ENCODE assay signal across 9 cellular contexts in genomic region chr4:3369781-3370660, GRCh38.
DNase-seq lines count a peak whose midpoint lies in the region; ATAC-seq, FAIRE-seq and TF ChIP-seq lines count a peak whose summit lies in the region.
"Had no signal": no experiment of that assay in that cellular context is flagged by ENCODE, and none has a peak within 500 bp of the region (broad histone marks: within the 10 kb centered on the region; RNA-seq: fewer than 3 reads in every experiment).

No MANE protein-coding gene starts in this region.

- H3K27me3 ChIP-seq in endothelial cell of umbilical vein (ENCODE audit: control insufficient read depth in 2 of 2, insufficient read depth in 2 of 2, low read length in 2 of 2): no peaks in the 10 kb centered on the region
- H3K27me3 ChIP-seq: pancreas had no signal

- peak overlapping the region; percentile 55 for H3K4me2 ChIP-seq in endothelial cell of umbilical vein (ENCODE audit: insufficient read depth, low read length)

- BruUV-seq in endothelial cell of umbilical vein (replicated peaks; lab: Mats Ljungman, UMichigan): TSS peak; percentile 93

- H3K36me3 Mint-ChIP-seq in T-helper 17 cell (ENCODE audit: low read depth): no peaks in the 10 kb centered on the region

- no peaks in the 10 kb centered on the region for H3K9me1 ChIP-seq in endothelial cell of umbilical vein (replicated peaks; ENCODE audit: control insufficient read depth, extremely low read depth, insufficient read depth, low read length)

- TF ChIP-seq POLR2A in endothelial cell of umbilical vein (IDR thresholded peaks at IDR 0.05; ENCODE audit: low read depth, low read length): no peak
- TF ChIP-seq POLR2A in GM18505 (IDR thresholded peaks at IDR 0.05; ENCODE audit: borderline replicate concordance, extremely low read depth, insufficient read depth, insufficient read length): no peak

- intact Hi-C loops in endothelial cell of umbilical vein (cut with micrococcal nuclease): loop anchor here (1.0 to 2.0 kb wide), 3 partner anchors 15 to 65 kb away; no protein-coding TSS in a partner anchor

- H3K9ac ChIP-seq in endothelial cell of umbilical vein (replicated peaks; ENCODE audit: extremely low read depth, insufficient read depth, low read length): peak overlapping the region; percentile 67

- TF ChIP-seq CTCF in endothelial cell of umbilical vein (IDR thresholded peaks at IDR 0.05; ENCODE audit: extremely low read depth in 1 of 2, insufficient read depth in 1 of 2, low read depth in 1 of 2, low read length in 2 of 2): no peak

- H3K9me3 ChIP-seq in T-helper 17 cell (ENCODE audit: control insufficient read depth, low read length, poor library complexity, severe bottlenecking) (no peaks in the 10 kb centered on the region), endothelial cell of umbilical vein (replicated peaks; ENCODE audit: control insufficient read depth, insufficient read depth, low read length) (no peaks in the 10 kb centered on the region)
- H3K9me3 ChIP-seq: pancreas had no signal

- DNase-seq in AML-193 (lab: John Stamatoyannopoulos, UW) (peak; percentile 50 to 60), HCEC 1CT (peak; percentile 76), T-helper 17 cell (no peak), endothelial cell of umbilical vein (ENCODE audit: low read depth, low spot score) (peak; percentile 83), myocyte (ENCODE audit: low read depth) (peak; percentile 91)
- DNase-seq: pancreas had no signal

- no peaks in the 10 kb centered on the region for H4K20me1 ChIP-seq in endothelial cell of umbilical vein (replicated peaks; ENCODE audit: control insufficient read depth, extremely low read depth, insufficient read depth, low read length)

- dilution Hi-C loops in endothelial cell of umbilical vein (cut with MboI; ENCODE audit: extremely low pct_ligation_motif_present, low sequenced_read_pairs): no loop called here

- FAIRE-seq in endothelial cell of umbilical vein (lab: Jason Lieb, UNC): peak; percentile 91
- FAIRE-seq: pancreas had no signal

- peak; percentile 77 for ATAC-seq in T-helper 17 cell
- ATAC-seq in GM21576 (IDR thresholded peaks at IDR 0.05; ENCODE audit: unreplicated experiment): no peak
- ATAC-seq in HG03025 (IDR thresholded peaks at IDR 0.05; ENCODE audit: low FRiP score, unreplicated experiment): no peak
- no peak for ATAC-seq in GM18505 (IDR thresholded peaks at IDR 0.05; ENCODE audit: unreplicated experiment)

- H2AFZ ChIP-seq in endothelial cell of umbilical vein (ENCODE audit: low read depth, low read length): no peak overlapping the region

- peaks cover 26% of the 10 kb centered on the region for H3K79me2 ChIP-seq in endothelial cell of umbilical vein (ENCODE audit: control insufficient read depth, insufficient read depth, low read length)

- peaks cover 38% of the 10 kb centered on the region for H3K4me1 Mint-ChIP-seq in T-helper 17 cell

- H3K4me3 ChIP-seq in endothelial cell of umbilical vein (replicated peaks in 1 of 3; ENCODE audit: insufficient read depth in 1 of 3, low read depth in 1 of 3, low read length in 3 of 3): peak overlapping the region in 1 of 3 experiments; percentile 61

- peaks cover 0 to 5% of the 10 kb centered on the region in 2 experiments for H3K36me3 ChIP-seq in endothelial cell of umbilical vein (ENCODE audit: control insufficient read depth in 2 of 2, extremely low read depth in 1 of 2, insufficient read depth in 2 of 2, low read length in 2 of 2)
- H3K36me3 ChIP-seq: pancreas had no signal

- H3K27ac ChIP-seq in endothelial cell of umbilical vein (ENCODE audit: insufficient read depth, low read depth, low read length): peak overlapping the region; percentile 72

- H3K4me3 Mint-ChIP-seq in T-helper 17 cell: peak overlapping the region; percentile 86

- H3K27me3 Mint-ChIP-seq in T-helper 17 cell: peaks cover 60% of the 10 kb centered on the region

- H3K4me1 ChIP-seq in endothelial cell of umbilical vein (ENCODE audit: control insufficient read depth, extremely low read depth, insufficient read depth, low read length): peaks cover 39% of the 10 kb centered on the region

- POLR2A ChIA-PET in endothelial cell of umbilical vein (lab: Charles Lee): interaction anchor here (1.0 kb wide), 1 partner anchor 24 kb away, joined by 4 read pairs; no protein-coding TSS in a partner anchor

- CTCF ChIA-PET in endothelial cell of umbilical vein (lab: Charles Lee): interaction anchor here (0.7 to 3.9 kb wide), 16 partner anchors 8 to 111 kb away, joined by 3 to 54 read pairs (median 4); no protein-coding TSS in a partner anchor

- H3K27ac Mint-ChIP-seq in T-helper 17 cell: peak overlapping the region; percentile 85

TF ChIP-seq in endothelial cell of umbilical vein, 7 proteins besides CTCF, POLR2A, EP300 and RAD21:
- TF ChIP-seq, protein P1, sequence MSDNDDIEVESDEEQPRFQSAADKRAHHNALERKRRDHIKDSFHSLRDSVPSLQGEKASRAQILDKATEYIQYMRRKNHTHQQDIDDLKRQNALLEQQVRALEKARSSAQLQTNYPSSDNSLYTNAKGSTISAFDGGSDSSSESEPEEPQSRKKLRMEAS (IDR thresholded peaks at IDR 0.05; ENCODE audit: insufficient read depth, insufficient read length): no peak
- no peak for TF ChIP-seq MYC (IDR thresholded peaks at IDR 0.05; ENCODE audit: low read depth, low read length)
- peak; percentile 20 for TF ChIP-seq GATA2 (IDR thresholded peaks at IDR 0.05; ENCODE audit: insufficient read depth, insufficient read length, low read depth, low read length)
- TF ChIP-seq POLR2AphosphoS5 (IDR thresholded peaks at IDR 0.05; ENCODE audit: insufficient read depth, low read depth, low read length): peak; percentile 52
- TF ChIP-seq FOS (IDR thresholded peaks at IDR 0.05; ENCODE audit: borderline replicate concordance, insufficient read depth, low read length): no peak
- TF ChIP-seq EZH2 (IDR thresholded peaks at IDR 0.05; ENCODE audit: borderline replicate concordance, low read depth, low read length, severe bottlenecking): no peak
- TF ChIP-seq JUN (IDR thresholded peaks at IDR 0.05; ENCODE audit: borderline replicate concordance, insufficient read depth, insufficient read length, low read depth): peak; percentile 44
TF ChIP-seq in endothelial cell of umbilical vein: peak in this region for 3.

Comparison
In these comparisons a context has a peak if more than half of its experiments do, and no peak if none do; other contexts are left out.
1. DNase-seq: peak in AML-193 (2 of 2), HCEC 1CT (single experiment), endothelial cell of umbilical vein (single experiment) and myocyte (single experiment); none in T-helper 17 cell (0 of 3).